ENCODE assay signal across 8 cellular contexts in genomic region chr17:39980402-39981206, GRCh38. TPM values are rescaled to one million over a fixed set of nuclear protein-coding genes. Genes with fewer than 3 reads are reported as not detected.
DNase-seq lines count a peak whose midpoint lies in the region; ATAC-seq and TF ChIP-seq lines count a peak whose summit lies in the region.

Gene PSMD3 (plus strand): TSS chr17:39980807. CDS start chr17:39980971, 164 bp downstream.

- ATAC-seq in GM21515 (IDR thresholded peaks at IDR 0.05; ENCODE audit: unreplicated experiment), result peak; percentile 86

- H3K9me3 ChIP-seq in OCI-LY1 (ENCODE audit: low read length), result no peaks in the 10 kb centered on the region
- H3K9me3 ChIP-seq in mesodermal cell (ENCODE audit: control insufficient read depth, low read length), result no peaks in the 10 kb centered on the region

- H2AFZ ChIP-seq in OCI-LY1 (ENCODE audit: low read length), result peak within 1 kb of the TSS; percentile 18; the same call in 1 of the 2 replicates

- H3F3A ChIP-seq in OCI-LY1 (ENCODE audit: insufficient read depth, low read length), result no peaks in the 10 kb centered on the region

- H3K9me2 ChIP-seq in OCI-LY1 (ENCODE audit: low read depth, low read length), result no peaks in the 10 kb centered on the region

- peak within 1 kb of the TSS; percentile 94 for H3K4me3 ChIP-seq in OCI-LY1 (ENCODE audit: low read depth, low read length, poor library complexity, severe bottlenecking)
- H3K4me3 ChIP-seq in mesodermal cell (ENCODE audit: extremely low read depth, insufficient read depth, low read length, poor library complexity, severe bottlenecking), result peak within 1 kb of the TSS; percentile 95

- H3K36me3 ChIP-seq in OCI-LY1 (ENCODE audit: insufficient read depth, low read length) (peaks cover 44% of the 10 kb centered on the region), mesodermal cell (ENCODE audit: control insufficient read depth, insufficient read depth, low read length) (peaks cover 21% of the 10 kb centered on the region)

- H4K20me1 ChIP-seq in OCI-LY1 (ENCODE audit: insufficient read depth, low read length), result 0 out of 2 replicates have a peak, but pooled peaks cover 4% of the 10 kb centered on the region

- H3K9ac ChIP-seq in OCI-LY1 (ENCODE audit: low read length), result peak within 1 kb of the TSS; percentile 93

- WGBS in mesodermal cell (ENCODE audit: insufficient coverage in 2 of 2), 2 experiments, result 0% methylated on average over 71 to 74 of the region's 82 CpGs

- in situ Hi-C loops in endometrial microvascular endothelial cells (cut with HindIII; ENCODE audit: inconsistent ontology term, low pct_unique_long_range_greater_than_20kb, low sequenced_read_pairs), result no loop called here

- peak within 1 kb of the TSS; percentile 95 for H3K4me2 ChIP-seq in OCI-LY1 (ENCODE audit: low read length)

- peak; percentile 99 for DNase-seq in DMS 273 treated with DMSO at 0.1 percent for 48 hours (lab: John Stamatoyannopoulos, UW)
- DNase-seq in HuH-7 (ENCODE audit: low spot score), result peak; percentile 87
- DNase-seq in activated CD8-positive, alpha-beta memory T cell treated with anti-CD3 and anti-CD28 coated beads, Interleukin-2, amount 50 U/mL, for 4 hours, result peak; percentile 97
- peak; percentile 95 to 98 for DNase-seq in stimulated activated CD8-positive, alpha-beta memory T cell treated with anti-CD3 and anti-CD28 coated beads, Interleukin-15, amount 100 ng/mL, for 4 hours (ENCODE audit: low read depth in 2 of 2)

- peaks cover 27% of the 10 kb centered on the region for H3K79me2 ChIP-seq in OCI-LY1 (ENCODE audit: insufficient read depth, low read length)

- peak within 1 kb of the TSS; percentile 28 for H3K27ac ChIP-seq in OCI-LY1 (ENCODE audit: low read depth, low read length, poor library complexity, severe bottlenecking)
- peak within 1 kb of the TSS; percentile 96 for H3K27ac ChIP-seq in mesodermal cell (ENCODE audit: low read depth, low read length, severe bottlenecking)

- H3K4me1 ChIP-seq in OCI-LY1 (ENCODE audit: insufficient read depth, low read length, severe bottlenecking) (peaks cover 25% of the 10 kb centered on the region), mesodermal cell (ENCODE audit: control insufficient read depth, insufficient read depth, low read length, poor library complexity, severe bottlenecking) (peaks cover 11% of the 10 kb centered on the region)

- H3K27me3 ChIP-seq in OCI-LY1 (ENCODE audit: insufficient read depth, low read length), result no peaks in the 10 kb centered on the region

- TF ChIP-seq CTCF in OCI-LY1 (IDR thresholded peaks at IDR 0.05; ENCODE audit: low read length), result peak; percentile 75

RNA-seq across cellular contexts. Expression of gene PSMD3, which starts in this region (rescaled TPM):
- 212 TPM for total RNA-seq in endometrial microvascular endothelial cells (ENCODE audit: inconsistent ontology term)
- 161 TPM for polyA plus RNA-seq in mesodermal cell (2013, experiment 1 of 2)
- 136 TPM for polyA plus RNA-seq in mesodermal cell (2013, experiment 2 of 2)

Comparison
In these comparisons a context has a peak if more than half of its experiments do, and no peak if none do; other contexts are left out.
1. Peak in every context shown above with its lines: DNase-seq, ATAC-seq, H3K4me3 ChIP-seq and H3K27ac ChIP-seq.